ENCODE assay signal across 18 cellular contexts in the genomic region with DNA sequence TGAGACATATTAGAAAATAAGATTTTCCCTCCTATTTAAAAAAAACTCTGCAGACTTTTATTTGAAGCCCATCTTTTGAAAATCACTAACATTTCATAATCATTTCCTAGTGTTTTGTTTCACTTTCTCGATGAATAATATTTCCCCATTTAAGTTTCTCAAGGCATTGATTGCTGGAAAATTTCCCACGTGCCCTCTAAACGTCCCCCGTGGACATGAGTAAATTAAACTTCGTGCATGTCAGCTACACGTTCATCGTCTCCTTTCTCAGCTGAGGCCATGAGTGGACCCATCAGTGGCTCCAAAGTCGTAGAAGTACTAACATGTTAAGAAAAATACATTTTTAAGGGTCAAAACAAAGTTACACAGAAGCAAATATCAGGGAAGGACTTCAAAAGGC. TPM values are rescaled to one million over a fixed set of nuclear protein-coding genes. Genes with fewer than 3 reads are reported as not detected.
DNase-seq lines count a peak whose midpoint lies in the region; ATAC-seq and TF ChIP-seq lines count a peak whose summit lies in the region.
"Had no signal": no experiment of that assay in that cellular context is flagged by ENCODE, and none has a peak within 500 bp of the region (broad histone marks: within the 10 kb centered on the region; RNA-seq: fewer than 3 reads in every experiment).

No MANE protein-coding gene starts in this region.

- intact Hi-C loops in activated CD8-positive, alpha-beta T cell treated with anti-CD3 and anti-CD28 coated beads for 36 hours (cut with micrococcal nuclease), result loop anchor here (5.0 kb wide), 1 partner anchor 362 kb away; no protein-coding TSS in a partner anchor
- intact Hi-C loops in activated T-helper 2 cell treated with anti-CD3 and anti-CD28 coated beads, Interferon-gamma antibody, Interleukin-2, Interleukin-4, amounts not matched to agents 10 μg/mL and 5 μg/mL and 100 μg/mL, durations not matched to agents 14 hours and 24 hours and 36 hours (cut with micrococcal nuclease), result loop anchor here (5.0 kb wide), 2 partner anchors 38 to 1052 kb away; partner anchors contain the start of genes ASB7 and LINS1

- no peaks in the 10 kb centered on the region for H3K27me3 Mint-ChIP-seq in activated CD8-positive, alpha-beta T cell treated with anti-CD3 and anti-CD28 coated beads for 36 hours
- H3K27me3 Mint-ChIP-seq in activated CD8-positive, alpha-beta T cell treated with anti-CD3 and anti-CD28 coated beads, Interleukin-2, amount 10 ng/mL, durations not matched to agents 7 days and 5 days (ENCODE audit: low read depth), result no peaks in the 10 kb centered on the region
- H3K27me3 Mint-ChIP-seq in HFFc6 (ENCODE audit: insufficient read depth) (no peaks in the 10 kb centered on the region; the same call in 1 of the 2 replicates), nephron progenitor cell (ENCODE audit: low read depth, poor library complexity) (no peaks in the 10 kb centered on the region)
- H3K27me3 Mint-ChIP-seq in activated T-helper 2 cell treated with anti-CD3 and anti-CD28 coated beads, Interferon-gamma antibody, Interleukin-2, Interleukin-4, amounts not matched to agents 10 μg/mL and 5 μg/mL and 100 μg/mL, durations not matched to agents 14 hours and 24 hours and 36 hours (ENCODE audit: low read depth), result no peaks in the 10 kb centered on the region

- ATAC-seq in activated CD8-positive, alpha-beta T cell treated with anti-CD3 and anti-CD28 coated beads for 36 hours, result no peak
- ATAC-seq in activated CD8-positive, alpha-beta T cell treated with anti-CD3 and anti-CD28 coated beads, Interleukin-2, amount 10 ng/mL, durations not matched to agents 7 days and 5 days, result no peak
- ATAC-seq: heart right ventricle, K562, sciatic nerve had no signal

- H2AFZ ChIP-seq in Karpas-422 (ENCODE audit: low read length), result no peak overlapping the region

- peak overlapping the region; percentile 59 for H3K27ac Mint-ChIP-seq in activated CD8-positive, alpha-beta T cell treated with anti-CD3 and anti-CD28 coated beads for 36 hours
- no peak overlapping the region for H3K27ac Mint-ChIP-seq in activated CD8-positive, alpha-beta T cell treated with anti-CD3 and anti-CD28 coated beads, Interleukin-2, amount 10 ng/mL, durations not matched to agents 7 days and 5 days
- H3K27ac Mint-ChIP-seq in HFFc6 (peak overlapping the region; percentile 46), nephron progenitor cell (peak overlapping the region; percentile 10)
- H3K27ac Mint-ChIP-seq in activated T-helper 2 cell treated with anti-CD3 and anti-CD28 coated beads, Interferon-gamma antibody, Interleukin-2, Interleukin-4, amounts not matched to agents 10 μg/mL and 5 μg/mL and 100 μg/mL, durations not matched to agents 14 hours and 24 hours and 36 hours, result no peak overlapping the region

- no peak overlapping the region for H3K27ac ChIP-seq in Karpas-422 (ENCODE audit: low read length)
- H3K27ac ChIP-seq: cardiac muscle cell, testis had no signal

- peak overlapping the region; percentile 33 for H3K4me3 Mint-ChIP-seq in activated CD8-positive, alpha-beta T cell treated with anti-CD3 and anti-CD28 coated beads for 36 hours
- H3K4me3 Mint-ChIP-seq in activated CD8-positive, alpha-beta T cell treated with anti-CD3 and anti-CD28 coated beads, Interleukin-2, amount 10 ng/mL, durations not matched to agents 7 days and 5 days, result no peak overlapping the region
- H3K4me3 Mint-ChIP-seq in HFFc6, result no peak overlapping the region
- H3K4me3 Mint-ChIP-seq in activated T-helper 2 cell treated with anti-CD3 and anti-CD28 coated beads, Interferon-gamma antibody, Interleukin-2, Interleukin-4, amounts not matched to agents 10 μg/mL and 5 μg/mL and 100 μg/mL, durations not matched to agents 14 hours and 24 hours and 36 hours (ENCODE audit: low read depth), result peak overlapping the region; percentile 28
- peak overlapping the region; percentile 54 for H3K4me3 Mint-ChIP-seq in nephron progenitor cell

- H3K79me2 ChIP-seq in Karpas-422 (ENCODE audit: low read length), result peaks cover 37% of the 10 kb centered on the region

- peaks cover 11% of the 10 kb centered on the region for H3K36me3 ChIP-seq in Karpas-422 (ENCODE audit: insufficient read depth, low read length)

- H3K9me3 ChIP-seq in Karpas-422 (ENCODE audit: low read length), result no peaks in the 10 kb centered on the region
- H3K9me3 ChIP-seq: heart right ventricle, SJSA1, testis had no signal

- H3K36me3 Mint-ChIP-seq in activated CD8-positive, alpha-beta T cell treated with anti-CD3 and anti-CD28 coated beads for 36 hours (ENCODE audit: low read depth), result peaks cover 13% of the 10 kb centered on the region
- H3K36me3 Mint-ChIP-seq in activated CD8-positive, alpha-beta T cell treated with anti-CD3 and anti-CD28 coated beads, Interleukin-2, amount 10 ng/mL, durations not matched to agents 7 days and 5 days (ENCODE audit: low read depth), result peaks cover 11% of the 10 kb centered on the region
- peaks cover 17% of the 10 kb centered on the region for H3K36me3 Mint-ChIP-seq in HFFc6 (ENCODE audit: low read depth)
- peaks cover 27% of the 10 kb centered on the region for H3K36me3 Mint-ChIP-seq in activated T-helper 2 cell treated with anti-CD3 and anti-CD28 coated beads, Interferon-gamma antibody, Interleukin-2, Interleukin-4, amounts not matched to agents 10 μg/mL and 5 μg/mL and 100 μg/mL, durations not matched to agents 14 hours and 24 hours and 36 hours (ENCODE audit: low read depth)
- peaks cover 12% of the 10 kb centered on the region for H3K36me3 Mint-ChIP-seq in nephron progenitor cell (ENCODE audit: low read depth)

- CTCF ChIA-PET in activated CD8-positive, alpha-beta T cell treated with anti-CD3 and anti-CD28 coated beads for 36 hours (lab: Charles Lee), result interaction anchor here (0.7 to 2.3 kb wide), 6 partner anchors 12 to 356 kb away, joined by 3 to 11 read pairs (median 4); no protein-coding TSS in a partner anchor
- CTCF ChIA-PET in activated CD8-positive, alpha-beta T cell treated with anti-CD3 and anti-CD28 coated beads, Interleukin-2, amount 10 ng/mL, durations not matched to agents 7 days and 5 days (lab: Charles Lee), result interaction anchor here (0.8 to 3.6 kb wide), 9 partner anchors 13 to 383 kb away, joined by 3 to 25 read pairs (median 3); partner anchors contain the start of gene TARS3

- peaks cover 32% of the 10 kb centered on the region for H3K4me1 Mint-ChIP-seq in activated CD8-positive, alpha-beta T cell treated with anti-CD3 and anti-CD28 coated beads for 36 hours (ENCODE audit: low read depth)
- H3K4me1 Mint-ChIP-seq in activated CD8-positive, alpha-beta T cell treated with anti-CD3 and anti-CD28 coated beads, Interleukin-2, amount 10 ng/mL, durations not matched to agents 7 days and 5 days (ENCODE audit: low read depth), result peaks cover 37% of the 10 kb centered on the region
- peaks cover 28% of the 10 kb centered on the region for H3K4me1 Mint-ChIP-seq in HFFc6 (ENCODE audit: low read depth)
- peaks cover 28% of the 10 kb centered on the region for H3K4me1 Mint-ChIP-seq in activated T-helper 2 cell treated with anti-CD3 and anti-CD28 coated beads, Interferon-gamma antibody, Interleukin-2, Interleukin-4, amounts not matched to agents 10 μg/mL and 5 μg/mL and 100 μg/mL, durations not matched to agents 14 hours and 24 hours and 36 hours (ENCODE audit: low read depth)
- H3K4me1 Mint-ChIP-seq in nephron progenitor cell, result peaks cover 29% of the 10 kb centered on the region

- POLR2A ChIA-PET in activated CD8-positive, alpha-beta T cell treated with anti-CD3 and anti-CD28 coated beads for 36 hours (lab: Charles Lee), result interaction anchor here (1.0 to 1.7 kb wide), 2 partner anchors 29 to 360 kb away, joined by 4 to 6 read pairs; partner anchors contain the start of gene SNRPA1
- POLR2A ChIA-PET in activated CD8-positive, alpha-beta T cell treated with anti-CD3 and anti-CD28 coated beads, Interleukin-2, amount 10 ng/mL, durations not matched to agents 7 days and 5 days (lab: Charles Lee), result interaction anchor here (3.0 kb wide), 1 partner anchor 360 kb away, joined by 18 read pairs; the partner anchor contains the start of gene SNRPA1

- H3K4me1 ChIP-seq in Karpas-422 (ENCODE audit: low read length), result peaks cover 44% of the 10 kb centered on the region

- TF ChIP-seq CTCF in activated CD8-positive, alpha-beta T cell treated with anti-CD3 and anti-CD28 coated beads for 36 hours (IDR thresholded peaks at IDR 0.05), result no peak
- TF ChIP-seq CTCF in HFFc6 (IDR thresholded peaks at IDR 0.05) (no peak), nephron progenitor cell (IDR thresholded peaks at IDR 0.05) (no peak)

- DNase-seq in activated CD8-positive, alpha-beta T cell treated with anti-CD3 and anti-CD28 coated beads for 36 hours, result peak; percentile 14
- DNase-seq in activated CD8-positive, alpha-beta T cell treated with anti-CD3 and anti-CD28 coated beads, Interleukin-2, amount 10 ng/mL, durations not matched to agents 7 days and 5 days, result no peak
- DNase-seq in HFFc6, result no peak
- no peak for DNase-seq in activated T-helper 2 cell treated with anti-CD3 and anti-CD28 coated beads, Interferon-gamma antibody, Interleukin-2, Interleukin-4, amounts not matched to agents 10 μg/mL and 5 μg/mL and 100 μg/mL, durations not matched to agents 14 hours and 24 hours and 36 hours (ENCODE audit: low spot score)
- no peak for DNase-seq in nephron progenitor cell
- no peak for DNase-seq in Karpas-422
- no peak for DNase-seq in globus pallidus (ENCODE audit: low spot score)
- DNase-seq in central memory CD4-positive, alpha-beta T cell, result no peak
- DNase-seq: effector CD8-positive, alpha-beta T cell; GF-D8; heart right ventricle; islet precursor cell; stimulated activated CD4-positive, alpha-beta T cell treated with anti-CD3 and anti-CD28 coated beads, Interleukin-2, amount 100 ng/mL, for 48 hours; testis had no signal

- H3K4me2 ChIP-seq in Karpas-422 (ENCODE audit: low read depth, low read length, poor library complexity, severe bottlenecking), result no peak overlapping the region

- H3K4me3 ChIP-seq in Karpas-422 (ENCODE audit: low read length), result no peak overlapping the region
- H3K4me3 ChIP-seq: cardiac muscle cell, heart right ventricle, K562, testis had no signal

- no peaks in the 10 kb centered on the region for H3K9me3 Mint-ChIP-seq in activated CD8-positive, alpha-beta T cell treated with anti-CD3 and anti-CD28 coated beads for 36 hours
- no peaks in the 10 kb centered on the region for H3K9me3 Mint-ChIP-seq in activated CD8-positive, alpha-beta T cell treated with anti-CD3 and anti-CD28 coated beads, Interleukin-2, amount 10 ng/mL, durations not matched to agents 7 days and 5 days (ENCODE audit: insufficient read depth)
- no peaks in the 10 kb centered on the region for H3K9me3 Mint-ChIP-seq in HFFc6
- no peaks in the 10 kb centered on the region for H3K9me3 Mint-ChIP-seq in activated T-helper 2 cell treated with anti-CD3 and anti-CD28 coated beads, Interferon-gamma antibody, Interleukin-2, Interleukin-4, amounts not matched to agents 10 μg/mL and 5 μg/mL and 100 μg/mL, durations not matched to agents 14 hours and 24 hours and 36 hours
- no peaks in the 10 kb centered on the region for H3K9me3 Mint-ChIP-seq in nephron progenitor cell

- no peaks in the 10 kb centered on the region for H3K27me3 ChIP-seq in Karpas-422 (ENCODE audit: low read length)
- H3K27me3 ChIP-seq: cardiac muscle cell, heart right ventricle, SJSA1, testis had no signal

- H4K20me1 ChIP-seq in Karpas-422 (ENCODE audit: insufficient read depth, low read depth, low read length), result 0 out of 2 replicates have a peak, but pooled peaks cover 4% of the 10 kb centered on the region

- H3K9me2 ChIP-seq in Karpas-422 (replicated peaks; ENCODE audit: insufficient read depth, low read length), result no peaks in the 10 kb centered on the region

- H3K9ac ChIP-seq in Karpas-422 (ENCODE audit: low read length), result no peak overlapping the region

RNA-seq across cellular contexts. Expression of gene TM2D3, which starts 2.0 kb away (rescaled TPM):
- total RNA-seq in activated CD8-positive, alpha-beta T cell treated with anti-CD3 and anti-CD28 coated beads for 36 hours, result 10 to 100 TPM; 37.8 to 38.5 TPM
- 10 to 100 TPM; 36.8 to 38.8 TPM for total RNA-seq in activated CD8-positive, alpha-beta T cell treated with anti-CD3 and anti-CD28 coated beads, Interleukin-2, amount 10 ng/mL, durations not matched to agents 7 days and 5 days
- 10 to 100 TPM; 31.4 to 35.9 (median 32.5) TPM for total RNA-seq in HFFc6 (2021; fragmentation: NEBNext Ultra II Directional; extraction: Animal tissue kit (Norgen Biotek cat#: 25700))
- total RNA-seq in activated T-helper 2 cell treated with anti-CD3 and anti-CD28 coated beads, Interferon-gamma antibody, Interleukin-2, Interleukin-4, amounts not matched to agents 10 μg/mL and 5 μg/mL and 100 μg/mL, durations not matched to agents 14 hours and 24 hours and 36 hours, result 40.4 and 42.6 TPM in 2 replicates
- total RNA-seq in Karpas-422 (2014; rRNA removed; shearing (Covaris generic); ENCODE audit: low replicate concordance), result 22.7 and 42.2 TPM in 2 replicates

Comparison
In these comparisons a context has a peak if more than half of its experiments do, and no peak if none do; other contexts are left out.
1. H3K27ac Mint-ChIP-seq: peak in activated CD8-positive, alpha-beta T cell treated with anti-CD3 and anti-CD28 coated beads for 36 hours (single experiment), HFFc6 (single experiment) and nephron progenitor cell (single experiment); none in activated CD8-positive, alpha-beta T cell treated with anti-CD3 and anti-CD28 coated beads, Interleukin-2, amount 10 ng/mL, durations not matched to agents 7 days and 5 days (single experiment) and activated T-helper 2 cell treated with anti-CD3 and anti-CD28 coated beads, Interferon-gamma antibody, Interleukin-2, Interleukin-4, amounts not matched to agents 10 μg/mL and 5 μg/mL and 100 μg/mL, durations not matched to agents 14 hours and 24 hours and 36 hours (single experiment).
2. H3K4me3 Mint-ChIP-seq: peak in activated CD8-positive, alpha-beta T cell treated with anti-CD3 and anti-CD28 coated beads for 36 hours (single experiment), activated T-helper 2 cell treated with anti-CD3 and anti-CD28 coated beads, Interferon-gamma antibody, Interleukin-2, Interleukin-4, amounts not matched to agents 10 μg/mL and 5 μg/mL and 100 μg/mL, durations not matched to agents 14 hours and 24 hours and 36 hours (single experiment) and nephron progenitor cell (single experiment); none in activated CD8-positive, alpha-beta T cell treated with anti-CD3 and anti-CD28 coated beads, Interleukin-2, amount 10 ng/mL, durations not matched to agents 7 days and 5 days (single experiment) and HFFc6 (single experiment).